8 cellular contexts compared by ENCODE assay signal in the genomic region with DNA sequence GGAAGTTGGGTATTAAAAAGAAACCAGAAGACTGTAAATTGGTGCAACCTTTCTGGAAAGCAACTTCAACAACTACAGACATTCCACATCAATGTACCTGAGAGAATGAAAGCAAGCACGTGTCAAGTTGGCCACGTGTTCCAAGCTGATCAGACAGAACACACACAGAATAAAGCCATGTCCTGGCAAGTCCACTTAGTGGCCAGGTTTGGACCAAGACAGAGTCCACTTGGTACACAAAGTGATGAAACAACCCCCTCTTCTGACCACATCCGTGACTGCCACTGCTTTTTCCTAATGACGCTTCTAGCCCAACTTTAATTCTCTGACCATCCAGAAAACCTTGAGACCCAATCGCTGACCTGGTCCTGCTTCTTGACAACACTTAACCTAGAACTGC.
DNase-seq lines count a peak whose midpoint lies in the region; ATAC-seq and TF ChIP-seq lines count a peak whose summit lies in the region.

No MANE protein-coding gene starts in this region.

- peaks cover 42% of the 10 kb centered on the region for H3K4me1 Mint-ChIP-seq in activated naive CD4-positive, alpha-beta T cell treated with anti-CD3 and anti-CD28 coated beads for 36 hours (ENCODE audit: low read depth)
- peaks cover 58% of the 10 kb centered on the region for H3K4me1 Mint-ChIP-seq in activated naive CD4-positive, alpha-beta T cell treated with anti-CD3 and anti-CD28 coated beads, Interleukin-2, amount 10 ng/mL, durations not matched to agents 7 days and 5 days

- no peak for TF ChIP-seq POLR2A in transverse colon (IDR thresholded peaks at IDR 0.05)

- TF ChIP-seq EP300 in transverse colon (IDR thresholded peaks at IDR 0.05; ENCODE audit: low read depth), result no peak

- H3K27ac ChIP-seq in hepatocyte (no peak overlapping the region), transverse colon (peak overlapping the region in 1 of 4 donors; percentile 45)

- H3K27ac Mint-ChIP-seq in activated naive CD4-positive, alpha-beta T cell treated with anti-CD3 and anti-CD28 coated beads for 36 hours, result no peak overlapping the region
- no peak overlapping the region for H3K27ac Mint-ChIP-seq in activated naive CD4-positive, alpha-beta T cell treated with anti-CD3 and anti-CD28 coated beads, Interleukin-2, amount 10 ng/mL, durations not matched to agents 7 days and 5 days

- H3K27me3 ChIP-seq in hepatocyte (no peaks in the 10 kb centered on the region), transverse colon (no peaks in the 10 kb centered on the region)

- H3K9me2 ChIP-seq in hepatocyte (replicated peaks; ENCODE audit: insufficient read depth), result no peaks in the 10 kb centered on the region

- H3K9me3 ChIP-seq in hepatocyte (ENCODE audit: low read depth) (no peaks in the 10 kb centered on the region), transverse colon (no peaks in the 10 kb centered on the region)

- no peaks in the 10 kb centered on the region for H3K9me3 Mint-ChIP-seq in activated naive CD4-positive, alpha-beta T cell treated with anti-CD3 and anti-CD28 coated beads for 36 hours
- H3K9me3 Mint-ChIP-seq in activated naive CD4-positive, alpha-beta T cell treated with anti-CD3 and anti-CD28 coated beads, Interleukin-2, amount 10 ng/mL, durations not matched to agents 7 days and 5 days, result no peaks in the 10 kb centered on the region

- H4K20me1 ChIP-seq in hepatocyte (ENCODE audit: insufficient read depth, poor library complexity, severe bottlenecking), result no peaks in the 10 kb centered on the region

- DNase-seq in activated naive CD4-positive, alpha-beta T cell treated with anti-CD3 and anti-CD28 coated beads for 36 hours, result peak; percentile 49
- DNase-seq in activated naive CD4-positive, alpha-beta T cell treated with anti-CD3 and anti-CD28 coated beads, Interleukin-2, amount 10 ng/mL, durations not matched to agents 7 days and 5 days, result no peak
- DNase-seq in UCSD-AML1 (lab: John Stamatoyannopoulos, UW; ENCODE audit: unreplicated experiment) (peak; percentile 33), hepatocyte (ENCODE audit: low spot score) (peak; percentile 56), transverse colon (peak; percentile 57), KG1 (lab: John Stamatoyannopoulos, UW) (no peak)

- CTCF ChIA-PET in activated naive CD4-positive, alpha-beta T cell treated with anti-CD3 and anti-CD28 coated beads for 36 hours (lab: Charles Lee), result interaction anchor here (0.6 to 18.2 kb wide), 16 partner anchors 12 to 245 kb away, joined by 3 to 307 read pairs (median 6); no protein-coding TSS in a partner anchor
- CTCF ChIA-PET in activated naive CD4-positive, alpha-beta T cell treated with anti-CD3 and anti-CD28 coated beads, Interleukin-2, amount 10 ng/mL, durations not matched to agents 7 days and 5 days (lab: Charles Lee), result interaction anchor here (0.7 to 17.3 kb wide), 12 partner anchors 28 to 790 kb away, joined by 3 to 244 read pairs (median 7); a partner anchor contains a TSS

- H3K4me3 Mint-ChIP-seq in activated naive CD4-positive, alpha-beta T cell treated with anti-CD3 and anti-CD28 coated beads for 36 hours, result no peak overlapping the region
- H3K4me3 Mint-ChIP-seq in activated naive CD4-positive, alpha-beta T cell treated with anti-CD3 and anti-CD28 coated beads, Interleukin-2, amount 10 ng/mL, durations not matched to agents 7 days and 5 days, result no peak overlapping the region

- H3K4me1 ChIP-seq in hepatocyte (ENCODE audit: insufficient read depth) (peaks cover 8% of the 10 kb centered on the region), transverse colon (peaks cover 0 to 28% (median 15%) of the 10 kb centered on the region in 4 donors)

- no peak overlapping the region for H2AFZ ChIP-seq in hepatocyte

- TF ChIP-seq CTCF in hepatocyte (IDR thresholded peaks at IDR 0.05; ENCODE audit: poor library complexity) (peak; percentile 55), transverse colon (IDR thresholded peaks at IDR 0.05) (peak; percentile 34 to 71 (median 47))

- intact Hi-C loops in activated naive CD4-positive, alpha-beta T cell treated with anti-CD3 and anti-CD28 coated beads for 36 hours (cut with micrococcal nuclease), result loop anchor here (1.0 kb wide), 2 partner anchors 77 to 244 kb away; no protein-coding TSS in a partner anchor
- intact Hi-C loops in transverse colon (cut with DNase I; ENCODE audit: low total_unique reads), result no loop called here

- no peak for ATAC-seq in GM21528 (IDR thresholded peaks at IDR 0.05; ENCODE audit: low FRiP score, unreplicated experiment)
- no peak for ATAC-seq in HG02571 (IDR thresholded peaks at IDR 0.05; ENCODE audit: unreplicated experiment)

- H3K4me3 ChIP-seq in hepatocyte, result no peak overlapping the region
- no peak overlapping the region for H3K4me3 ChIP-seq in transverse colon

- H3K36me3 ChIP-seq in hepatocyte (replicated peaks; ENCODE audit: insufficient read depth, low read depth) (no peaks in the 10 kb centered on the region), transverse colon (no peaks in the 10 kb centered on the region)

- in situ Hi-C loops in transverse colon (cut with MboI; ENCODE audit: low pct_ligation_motif_present in 1 of 4, low pct_unique_long_range_greater_than_20kb in 1 of 4, low sequenced_read_pairs in 3 of 4), result loop anchor here in 2 of 4 donors (5.0 to 25.0 kb wide), 3 partner anchors 76 to 589 kb away; no protein-coding TSS in a partner anchor

- H3K27me3 Mint-ChIP-seq in activated naive CD4-positive, alpha-beta T cell treated with anti-CD3 and anti-CD28 coated beads for 36 hours (ENCODE audit: low read depth), result no peaks in the 10 kb centered on the region
- peaks cover 5% of the 10 kb centered on the region for H3K27me3 Mint-ChIP-seq in activated naive CD4-positive, alpha-beta T cell treated with anti-CD3 and anti-CD28 coated beads, Interleukin-2, amount 10 ng/mL, durations not matched to agents 7 days and 5 days

- no peak overlapping the region for H3K4me2 ChIP-seq in hepatocyte

- WGBS in hepatocyte (ENCODE audit: low lambda C conversion rate, missing lambda C conversion rate), result 41% methylated on average over 5 of the region's 5 CpGs
- WGBS in transverse colon (ENCODE audit: low coverage in 1 of 2), 2 donors, result 36 to 50% methylated on average over 2 to 5 of the region's 5 CpGs

- H3K79me2 ChIP-seq in hepatocyte, result no peaks in the 10 kb centered on the region

- no peaks in the 10 kb centered on the region for H3K36me3 Mint-ChIP-seq in activated naive CD4-positive, alpha-beta T cell treated with anti-CD3 and anti-CD28 coated beads for 36 hours (ENCODE audit: low read depth)
- no peaks in the 10 kb centered on the region for H3K36me3 Mint-ChIP-seq in activated naive CD4-positive, alpha-beta T cell treated with anti-CD3 and anti-CD28 coated beads, Interleukin-2, amount 10 ng/mL, durations not matched to agents 7 days and 5 days

Comparison
In these comparisons a context has a peak if more than half of its experiments do, and no peak if none do; other contexts are left out.
1. DNase-seq: peak in activated naive CD4-positive, alpha-beta T cell treated with anti-CD3 and anti-CD28 coated beads for 36 hours (single experiment), UCSD-AML1 (single experiment), hepatocyte (single experiment) and transverse colon (single experiment); none in activated naive CD4-positive, alpha-beta T cell treated with anti-CD3 and anti-CD28 coated beads, Interleukin-2, amount 10 ng/mL, durations not matched to agents 7 days and 5 days (single experiment) and KG1 (single experiment).